ENCODE assay signal across 8 cellular contexts in genomic region chr12:51827925-51828818, GRCh38. TPM values are rescaled to one million over a fixed set of nuclear protein-coding genes. Genes with fewer than 3 reads are reported as not detected.
DNase-seq lines count a peak whose midpoint lies in the region; ATAC-seq, FAIRE-seq and TF ChIP-seq lines count a peak whose summit lies in the region.

No MANE protein-coding gene starts in this region.

- H3K27ac Mint-ChIP-seq in Calu3 (ENCODE audit: unreplicated experiment): no peak overlapping the region

- no peak overlapping the region for H3K4me3 Mint-ChIP-seq in Calu3 (ENCODE audit: low read depth, unreplicated experiment)

- no peaks in the 10 kb centered on the region for H3K9me3 Mint-ChIP-seq in Calu3 (ENCODE audit: low read depth, unreplicated experiment)

- H3K36me3 Mint-ChIP-seq in Calu3 (ENCODE audit: insufficient read depth, unreplicated experiment): no peaks in the 10 kb centered on the region

- TF ChIP-seq RAD21 in GM12878 (IDR thresholded peaks at IDR 0.05; ENCODE audit: insufficient read depth, low read depth, low read length): no peak

- POLR2A ChIA-PET in GM12878 (lab: Charles Lee): no interaction called here

- H3K9ac ChIP-seq in GM12878 (ENCODE audit: control insufficient read depth, insufficient read depth, low read length): no peak overlapping the region

- TF ChIP-seq POLR2A in GM12878 (IDR thresholded peaks at IDR 0.05; ENCODE audit: low read depth, low read length): no peak

- no peak overlapping the region for H3K27ac ChIP-seq in GM12878 (ENCODE audit: control insufficient read depth, insufficient read depth)

- RAD21 ChIA-PET in GM12878 (lab: Charles Lee; ENCODE audit: unreplicated experiment): no interaction called here

- H4K20me1 ChIP-seq in GM12878 (ENCODE audit: control insufficient read depth, insufficient read depth): no peaks in the 10 kb centered on the region; the same call in 1 of the 2 replicates

- TF ChIP-seq EP300 in GM12878 (IDR thresholded peaks at IDR 0.05; ENCODE audit: borderline replicate concordance in 1 of 2, control insufficient read depth in 1 of 2, low read depth in 2 of 2, low read length in 2 of 2): no peak

- DNase-seq in Calu3 (peak; percentile 17), NCI-H526 treated with DMSO at 0.1 percent for 48 hours (lab: John Stamatoyannopoulos, UW) (peak; percentile 20), GM12878 (ENCODE audit: low read depth, low spot score) (no peak), non-pigmented ciliary epithelial cell (ENCODE audit: low read depth) (peak; percentile 24), NCI-H1694 treated with DMSO at 0.1 percent for 48 hours (lab: John Stamatoyannopoulos, UW) (no peak), NCI-H524 (lab: John Stamatoyannopoulos, UW) (no peak), cerebellar nuclear complex (lab: John Stamatoyannopoulos, UW) (no peak), NCI-H1092 (lab: John Stamatoyannopoulos, UW) (no peak)

- BruUV-seq in Calu3 (replicated peaks; lab: Mats Ljungman, UMichigan) (no TSS peak), GM12878 (replicated peaks; lab: Mats Ljungman, UMichigan) (no TSS peak)

- H3K36me3 ChIP-seq in GM12878 (ENCODE audit: control insufficient read depth in 2 of 2, insufficient read depth in 2 of 2, low read length in 1 of 2): no peaks in the 10 kb centered on the region

- in situ Hi-C loops in GM12878 (cut with MboI): no loop called here

- WGBS in GM12878 (ENCODE audit: insufficient coverage, insufficient replicate concordance, low lambda C conversion rate, missing lambda C conversion rate): under 1% methylated on average over 11 of the region's 11 CpGs

- no peak for FAIRE-seq in GM12878 (lab: Jason Lieb, UNC)

- H3K4me1 Mint-ChIP-seq in Calu3 (ENCODE audit: low read depth, unreplicated experiment): peaks cover 8% of the 10 kb centered on the region

- H3K4me2 ChIP-seq in GM12878 (ENCODE audit: control insufficient read depth, insufficient read depth): no peak overlapping the region

- SMC1A ChIA-PET in GM12878 (lab: Charles Lee; ENCODE audit: uncharacterized antibody, unreplicated experiment): no interaction called here

- H3K27me3 ChIP-seq in GM12878 (replicated peaks in 1 of 2; ENCODE audit: control insufficient read depth in 2 of 2, insufficient read depth in 2 of 2, low read length in 1 of 2): peaks cover 5% of the 10 kb centered on the region in 2 experiments

- CTCF ChIA-PET in Calu3 (lab: Charles Lee) (interaction anchor here (0.6 kb wide), 1 partner anchor 58 kb away, joined by 3 read pairs; no protein-coding TSS in a partner anchor), GM12878 (lab: Yijun Ruan, JAX) (no interaction called here)

- intact Hi-C loops in Calu3 (cut with micrococcal nuclease; ENCODE audit: unreplicated experiment) (no loop called here), GM12878 (cut with micrococcal nuclease; ENCODE audit: unreplicated experiment) (no loop called here)

- no peaks in the 10 kb centered on the region for H3K79me2 ChIP-seq in GM12878 (ENCODE audit: control insufficient read depth, insufficient read depth, low read length)

- no peak for TF ChIP-seq CTCF in Calu3 (IDR thresholded peaks at IDR 0.05; ENCODE audit: unreplicated experiment)
- no peak for TF ChIP-seq CTCF in GM12878 (IDR thresholded peaks at IDR 0.05 in 2 of 3, conservative IDR thresholded peaks at IDR 0.05 in 1 of 3; ENCODE audit: control insufficient read depth in 2 of 3, extremely low read depth in 1 of 3, insufficient read depth in 1 of 3, low read depth in 3 of 3, low read length in 3 of 3)

- no peak overlapping the region for H3K4me3 ChIP-seq in GM12878

- H3K4me1 ChIP-seq in GM12878 (ENCODE audit: control insufficient read depth, insufficient read depth, low read length): no peaks in the 10 kb centered on the region; the same call in 1 of the 2 replicates

- peak; percentile 43 for ATAC-seq in GM12878

- H2AFZ ChIP-seq in GM12878 (ENCODE audit: control insufficient read depth, low read depth, low read length): no peak overlapping the region

- H3K9me3 ChIP-seq in GM12878 (replicated peaks; ENCODE audit: control insufficient read depth, insufficient read depth, low read length): no peaks in the 10 kb centered on the region

- H3K27me3 Mint-ChIP-seq in Calu3 (ENCODE audit: unreplicated experiment): peaks cover 38% of the 10 kb centered on the region

TF ChIP-seq in GM12878, 131 proteins besides CTCF, POLR2A, EP300 and RAD21:
- TF ChIP-seq RFX5 (IDR thresholded peaks at IDR 0.05; ENCODE audit: low read depth, low read length) (no peak), IRF4 (IDR thresholded peaks at IDR 0.05; ENCODE audit: low read depth, low read length) (0 out of 2 replicates have a peak, but pooled peaks have one; percentile 5)

RNA-seq across cellular contexts. Expression of gene FIGNL2, which starts 20.3 kb away (rescaled TPM):
- total RNA-seq in Calu3 (2022) (not detected in 2 replicates), GM12878 (2014; rRNA removed) (not detected in 2 replicates), GM12878 (2014; rRNA removed; fragmentation: Illumina TruSeq; extraction: Trizol) (not detected in 2 replicates), GM12878 (2021) (not detected in 2 replicates)
- total RNA-seq in GM12878 (2013; cell fraction: nucleolus; rRNA removed): not detected in 2 replicates
- polyA plus RNA-seq in GM12878 (2011; ENCODE audit: low read depth): not detected
- polyA plus RNA-seq in GM12878 (2011; rRNA removed) (not detected in 2 replicates), GM12878 (2014; fragmentation: Illumina TruSeq; extraction: Trizol) (not detected in 2 replicates), GM12878 (2014; fragmentation: Nextera tagmentation; extraction: Ambion mirVana) (not detected), GM12878 (2014; rRNA removed) (not detected in 2 replicates), GM12878 (2016; fragmentation: Nextera tagmentation; extraction: Ambion mirVana) (not detected)
- not detected in 2 replicates for polyA plus RNA-seq in GM12878 (2011; cell fraction: cytosol; rRNA removed)
- polyA plus RNA-seq in GM12878 (2011; cell fraction: nucleus; rRNA removed): not detected in 2 replicates
- not detected in 2 replicates for polyA plus RNA-seq in GM12878 (2012)
- polyA minus RNA-seq in GM12878 (2011; rRNA and poly(A)+ RNA removed): not detected in 2 replicates
- polyA minus RNA-seq in GM12878 (2011; cell fraction: cytosol; rRNA and poly(A)+ RNA removed): not detected in 2 replicates
- polyA minus RNA-seq in GM12878 (2011; cell fraction: nucleus; rRNA and poly(A)+ RNA removed): not detected in 2 replicates

RNA-seq across cellular contexts. Expression of gene ANKRD33, which starts 59.7 kb away (rescaled TPM):
- total RNA-seq in Calu3 (2022) (not detected in 2 replicates), GM12878 (2014; rRNA removed) (not detected in 2 replicates), GM12878 (2014; rRNA removed; fragmentation: Illumina TruSeq; extraction: Trizol) (not detected in 2 replicates), GM12878 (2021) (not detected in 2 replicates)
- total RNA-seq in GM12878 (2013; cell fraction: nucleolus; rRNA removed): not detected in 2 replicates
- polyA plus RNA-seq in GM12878 (2011; ENCODE audit: low read depth): not detected
- polyA plus RNA-seq in GM12878 (2011; rRNA removed) (not detected in 2 replicates), GM12878 (2014; fragmentation: Illumina TruSeq; extraction: Trizol) (not detected in 2 replicates), GM12878 (2014; fragmentation: Nextera tagmentation; extraction: Ambion mirVana) (not detected), GM12878 (2014; rRNA removed) (not detected in 2 replicates), GM12878 (2016; fragmentation: Nextera tagmentation; extraction: Ambion mirVana) (not detected)
- polyA plus RNA-seq in GM12878 (2011; cell fraction: cytosol; rRNA removed): not detected in 2 replicates
- not detected in 2 replicates for polyA plus RNA-seq in GM12878 (2011; cell fraction: nucleus; rRNA removed)
- not detected in 2 replicates for polyA plus RNA-seq in GM12878 (2012)
- not detected in 2 replicates for polyA minus RNA-seq in GM12878 (2011; rRNA and poly(A)+ RNA removed)
- not detected in 2 replicates for polyA minus RNA-seq in GM12878 (2011; cell fraction: cytosol; rRNA and poly(A)+ RNA removed)
- polyA minus RNA-seq in GM12878 (2011; cell fraction: nucleus; rRNA and poly(A)+ RNA removed): not detected in 2 replicates

Comparison
In these comparisons a context has a peak if more than half of its experiments do, and no peak if none do; other contexts are left out.
1. DNase-seq: peak in Calu3 (single experiment), NCI-H526 treated with DMSO at 0.1 percent for 48 hours (single experiment) and non-pigmented ciliary epithelial cell (single experiment); none in GM12878 (single experiment), NCI-H1694 treated with DMSO at 0.1 percent for 48 hours (single experiment), NCI-H524 (0 of 2), cerebellar nuclear complex (0 of 2) and NCI-H1092 (single experiment).